ENCODE assay signal across 8 cellular contexts in genomic region chr1:28359592-28360239, GRCh38.
DNase-seq lines count a peak whose midpoint lies in the region; ATAC-seq, FAIRE-seq and TF ChIP-seq lines count a peak whose summit lies in the region.

No MANE protein-coding gene starts in this region.

- peak; percentile 5 for DNase-seq in NCI-H2081 treated with DMSO at 0.1 percent for 48 hours (lab: John Stamatoyannopoulos, UW)
- DNase-seq in astrocyte of the spinal cord (ENCODE audit: low read depth, low spot score): peak; percentile 71
- peak; percentile 64 for DNase-seq in iris pigment epithelial cell (ENCODE audit: low read depth)
- peak; percentile 59 to 70 for DNase-seq in stimulated activated CD4-positive, alpha-beta T cell treated with anti-CD3 and anti-CD28 coated beads, Interleukin-1b, Interleukin-23, amount 100 ng/mL, for 4 hours (ENCODE audit: low read depth in 2 of 2)

- FAIRE-seq in TTC549 (lab: Jason Lieb, UNC): peak; percentile 49

- ATAC-seq in GM18505 (IDR thresholded peaks at IDR 0.05; ENCODE audit: unreplicated experiment): no peak
- ATAC-seq in GM19463 (IDR thresholded peaks at IDR 0.05; ENCODE audit: unreplicated experiment): no peak

- TF ChIP-seq CTCF in GM12875 (IDR thresholded peaks at IDR 0.05; ENCODE audit: borderline replicate concordance, insufficient read depth, low read depth, low read length) (peak; percentile 55; the same call in 1 of the 2 replicates), astrocyte of the spinal cord (IDR thresholded peaks at IDR 0.05; ENCODE audit: low read depth, low read length) (peak; percentile 63)

- H3K4me3 ChIP-seq in GM12875 (ENCODE audit: low read depth, low read length) (no peak overlapping the region), astrocyte of the spinal cord (ENCODE audit: low read depth, low read length) (no peak overlapping the region)

- in situ Hi-C loops in astrocyte of the spinal cord (cut with HindIII; ENCODE audit: low sequenced_read_pairs): no loop called here

- no peak for TF ChIP-seq POLR2A in GM18505 (IDR thresholded peaks at IDR 0.05; ENCODE audit: borderline replicate concordance, extremely low read depth, insufficient read depth, insufficient read length)

Comparison
In these comparisons a context has a peak if more than half of its experiments do, and no peak if none do; other contexts are left out.
1. DNase-seq: peak in every context shown above with its lines; median percentile 71 in astrocyte of the spinal cord; 64 in stimulated activated CD4-positive, alpha-beta T cell treated with anti-CD3 and anti-CD28 coated beads, Interleukin-1b, Interleukin-23, amount 100 ng/mL, for 4 hours; 64 in iris pigment epithelial cell; 5 in NCI-H2081 treated with DMSO at 0.1 percent for 48 hours.